In the genomic region with DNA sequence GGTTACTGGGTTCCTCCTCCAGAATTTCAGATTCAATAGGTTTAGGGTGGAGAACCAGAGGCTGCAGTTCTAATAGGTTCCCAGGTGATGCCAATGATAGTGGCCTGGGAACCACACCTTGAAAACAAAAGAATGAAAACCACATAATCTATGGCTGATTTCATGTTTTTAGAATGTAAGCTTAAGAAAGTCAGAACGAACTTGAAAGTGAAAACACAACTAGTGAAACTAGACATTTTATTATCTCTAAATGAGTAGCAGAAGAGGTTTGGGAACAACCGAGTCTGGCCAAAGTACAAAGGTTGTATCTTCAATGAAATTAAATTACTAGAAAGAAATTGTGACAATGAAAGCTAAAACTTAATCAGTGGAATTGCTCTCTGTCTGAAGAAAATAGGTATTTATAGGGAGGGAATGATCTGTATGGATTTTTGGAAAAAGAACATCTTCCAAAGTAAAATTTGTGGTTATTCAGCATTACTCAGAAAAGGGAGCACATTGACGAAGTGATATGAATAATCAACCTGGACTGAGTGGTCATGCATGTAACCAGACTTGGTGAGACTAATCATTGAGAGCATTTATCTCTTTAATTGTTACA, we compare ENCODE assay signal across 8 cellular contexts. TPM values are rescaled to one million over a fixed set of nuclear protein-coding genes. Genes with fewer than 3 reads are reported as not detected.
A peak's percentile ranks its signal among the peaks of the same experiment; 100 is the strongest.
DNase-seq lines count a peak whose midpoint lies in the region; ATAC-seq, FAIRE-seq and TF ChIP-seq lines count a peak whose summit lies in the region.

No MANE protein-coding gene starts in this region.

- TF ChIP-seq CTCF in adrenal gland (IDR thresholded peaks at IDR 0.05), result no peak

- peaks cover 22% of the 10 kb centered on the region for H3K4me1 Mint-ChIP-seq in activated T-cell treated with anti-CD3 and anti-CD28 coated beads, Interleukin-2, amount 50 U/mL, for 4 hours (ENCODE audit: low read depth)

- TF ChIP-seq POLR2A in adrenal gland (IDR thresholded peaks at IDR 0.05), result no peak

- peak; percentile 94 to 95 for ATAC-seq in activated T-cell treated with anti-CD3 and anti-CD28 coated beads, Interleukin-2, amount 50 U/mL, for 4 hours
- ATAC-seq in GM21717 (IDR thresholded peaks at IDR 0.05; ENCODE audit: unreplicated experiment), result peak; percentile 93
- peak; percentile 92 for ATAC-seq in HG03432 (IDR thresholded peaks at IDR 0.05; ENCODE audit: unreplicated experiment)

- intact Hi-C loops in adrenal gland (cut with DNase I), result no loop called here

- no peak overlapping the region for H3K4me3 Mint-ChIP-seq in activated T-cell treated with anti-CD3 and anti-CD28 coated beads, Interleukin-2, amount 50 U/mL, for 4 hours

- H3K27ac ChIP-seq in small intestine (ENCODE audit: low read depth in 1 of 2, low read length in 1 of 2) (peak overlapping the region in 1 of 2 donors; percentile 49), adrenal gland (no peak overlapping the region)

- H3K4me3 ChIP-seq in small intestine (ENCODE audit: low read depth in 1 of 2, low read length in 2 of 2), result no peak overlapping the region
- H3K4me3 ChIP-seq in adrenal gland, result no peak overlapping the region

- peaks cover 1% of the 10 kb centered on the region for H3K36me3 Mint-ChIP-seq in activated T-cell treated with anti-CD3 and anti-CD28 coated beads, Interleukin-2, amount 50 U/mL, for 4 hours (ENCODE audit: insufficient read depth)

- peaks cover 7% of the 10 kb centered on the region for H3K27me3 Mint-ChIP-seq in activated T-cell treated with anti-CD3 and anti-CD28 coated beads, Interleukin-2, amount 50 U/mL, for 4 hours (ENCODE audit: low read depth)

- no peaks in the 10 kb centered on the region for H3K27me3 ChIP-seq in small intestine (ENCODE audit: control insufficient read depth in 2 of 2, insufficient read depth in 2 of 2, low read length in 2 of 2)
- H3K27me3 ChIP-seq in adrenal gland, result no peaks in the 10 kb centered on the region

- H3K36me3 ChIP-seq in small intestine (ENCODE audit: control insufficient read depth in 2 of 2, insufficient read depth in 2 of 2, low read length in 2 of 2) (no peaks in the 10 kb centered on the region), adrenal gland (replicated peaks in 1 of 2) (no peaks in the 10 kb centered on the region)

- peaks cover 6 to 7% of the 10 kb centered on the region in 2 donors for H3K4me1 ChIP-seq in small intestine (ENCODE audit: control insufficient read depth in 2 of 2, insufficient read depth in 1 of 2, low read depth in 1 of 2, low read length in 1 of 2)
- peaks cover 0 to 3% of the 10 kb centered on the region in 2 donors for H3K4me1 ChIP-seq in adrenal gland (replicated peaks in 1 of 2)

- no peaks in the 10 kb centered on the region for H3K9me3 ChIP-seq in small intestine (ENCODE audit: control insufficient read depth, low read depth)
- H3K9me3 ChIP-seq in adrenal gland (replicated peaks in 1 of 3), result no peaks in the 10 kb centered on the region

- no peak for DNase-seq in activated T-cell treated with anti-CD3 and anti-CD28 coated beads, Interleukin-2, amount 50 U/mL, for 4 hours
- no peak for DNase-seq in activated T-cell treated with anti-CD3 and anti-CD28 coated beads, Interleukin-2, amount 50 U/mL, for 48 hours
- DNase-seq in small intestine (peak; percentile 87), globus pallidus (ENCODE audit: low spot score) (no peak), RCC 7860 (ENCODE audit: low spot score) (no peak), adrenal gland (no peak)

- no peaks in the 10 kb centered on the region for H3K9me3 Mint-ChIP-seq in activated T-cell treated with anti-CD3 and anti-CD28 coated beads, Interleukin-2, amount 50 U/mL, for 4 hours

- 13 to 41% (median 22%) methylated on average over 3 of the region's 3 CpGs for whole genome bisulfite sequencing in small intestine, 3 donors
- 58 to 84% (median 75%) methylated on average over 3 of the region's 3 CpGs for WGBS in adrenal gland, 4 donors

- FAIRE-seq in small intestine (lab: Jason Lieb, UNC) (peak; percentile 65), RCC 7860 (lab: Jason Lieb, UNC) (no peak)

RNA-seq across cellular contexts. Expression of gene CEP120, which starts 24.9 kb away (rescaled TPM):
- 10 to 100 TPM; 18.0 to 20.6 (median 18.1) TPM for total RNA-seq in activated T-cell treated with anti-CD3 and anti-CD28 coated beads, Interleukin-2, amount 50 U/mL, for 4 hours
- polyA plus RNA-seq in small intestine (1 to 10 TPM; 4.1 to 5.3 (median 4.9) TPM), adrenal gland (10 to 100 TPM in 1 of 3 donors, 1 to 10 TPM in 2; 4.2 to 20.5 (median 8.4) TPM)
- 10 to 100 TPM; 13.5 to 28.5 (median 19.6) TPM for total RNA-seq in adrenal gland
